ENCODE assay signal across 9 cellular contexts in genomic region chr5:173315495-173316352, GRCh38. TPM values are rescaled to one million over a fixed set of nuclear protein-coding genes. Genes with fewer than 3 reads are reported as not detected.
DNase-seq lines count a peak whose midpoint lies in the region; ATAC-seq and TF ChIP-seq lines count a peak whose summit lies in the region.
"Had no signal": no experiment of that assay in that cellular context is flagged by ENCODE, and none has a peak within 500 bp of the region (broad histone marks: within the 10 kb centered on the region; RNA-seq: fewer than 3 reads in every experiment).

No MANE protein-coding gene starts in this region.

- H3K27me3 Mint-ChIP-seq in activated CD4-positive, alpha-beta T cell treated with anti-CD3 and anti-CD28 coated beads, Interleukin-2, amount 10 ng/mL, durations not matched to agents 24 days and 14 days, result peaks cover 2% of the 10 kb centered on the region

- no peaks in the 10 kb centered on the region; the same call in 1 of the 2 replicates for H4K20me1 ChIP-seq in HCT116 (ENCODE audit: insufficient read depth)

- H3K9ac ChIP-seq in HCT116 (ENCODE audit: low read length) (no peak overlapping the region), skeletal muscle satellite cell (ENCODE audit: low read depth, low read length) (peak overlapping the region; percentile 38), colonic mucosa (ENCODE audit: low read depth in 2 of 2, low read length in 2 of 2) (no peak overlapping the region)

- H3K4me2 ChIP-seq in HCT116 (ENCODE audit: low read length), result no peak overlapping the region
- H3K4me2 ChIP-seq in skeletal muscle satellite cell (ENCODE audit: low read length), result no peak overlapping the region

- H3K79me2 ChIP-seq in HCT116 (ENCODE audit: insufficient read depth, low read length), result no peaks in the 10 kb centered on the region

- no peaks in the 10 kb centered on the region for H3K9me2 ChIP-seq in HCT116 (ENCODE audit: insufficient read depth)

- POLR2A ChIA-PET in HCT116 (lab: Charles Lee), result interaction anchor here (0.7 to 7.1 kb wide), 2 partner anchors 13 to 28 kb away, joined by 3 to 65 read pairs; partner anchors contain the start of gene STC2

- no peak for TF ChIP-seq POLR2A in HCT116 (IDR thresholded peaks at IDR 0.05; ENCODE audit: borderline replicate concordance, extremely low read depth, insufficient read depth, insufficient read length)
- no peak for TF ChIP-seq POLR2A in heart left ventricle (IDR thresholded peaks at IDR 0.05)

- no peak overlapping the region for H3K27ac Mint-ChIP-seq in activated CD4-positive, alpha-beta T cell treated with anti-CD3 and anti-CD28 coated beads, Interleukin-2, amount 10 ng/mL, durations not matched to agents 24 days and 14 days

- H3K27me3 ChIP-seq in HCT116 (ENCODE audit: insufficient read depth, low read length) (no peaks in the 10 kb centered on the region), heart left ventricle (no peaks in the 10 kb centered on the region), skeletal muscle satellite cell (ENCODE audit: control insufficient read depth, insufficient read depth, low read length) (no peaks in the 10 kb centered on the region), colonic mucosa (peaks cover 9% of the 10 kb centered on the region)

- peaks cover 0 to 6% of the 10 kb centered on the region in 2 experiments; a peak in 1 of 4 replicates for H3K4me1 ChIP-seq in HCT116 (ENCODE audit: control insufficient read depth in 1 of 2, insufficient read depth in 2 of 2, low read length in 2 of 2)
- H3K4me1 ChIP-seq in heart left ventricle, result peaks cover 5 to 54% (median 31%) of the 10 kb centered on the region in 12 donors
- H3K4me1 ChIP-seq in skeletal muscle satellite cell (ENCODE audit: control insufficient read depth, insufficient read depth, low read length), result peaks cover 59% of the 10 kb centered on the region
- no peaks in the 10 kb centered on the region for H3K4me1 ChIP-seq in colonic mucosa

- H3K27ac ChIP-seq in HCT116 (ENCODE audit: low read depth, low read length) (no peak overlapping the region), heart left ventricle (peak overlapping the region in 10 of 12 donors; percentile 19 to 60 (median 35)), colonic mucosa (no peak overlapping the region)

- H2AFZ ChIP-seq in HCT116 (ENCODE audit: low read depth, low read length, poor library complexity, severe bottlenecking), result no peak overlapping the region

- H3K4me3 Mint-ChIP-seq in activated CD4-positive, alpha-beta T cell treated with anti-CD3 and anti-CD28 coated beads, Interleukin-2, amount 10 ng/mL, durations not matched to agents 24 days and 14 days, result no peak overlapping the region
- H3K4me3 Mint-ChIP-seq: central memory CD8-positive, alpha-beta T cell had no signal

- H3K36me3 Mint-ChIP-seq in activated CD4-positive, alpha-beta T cell treated with anti-CD3 and anti-CD28 coated beads, Interleukin-2, amount 10 ng/mL, durations not matched to agents 24 days and 14 days (ENCODE audit: low read depth), result peaks cover 57% of the 10 kb centered on the region

- H3K9me3 ChIP-seq in HCT116 (ENCODE audit: control insufficient read depth in 1 of 2, insufficient read depth in 1 of 2, low read depth in 1 of 2, low read length in 2 of 2), result no peaks in the 10 kb centered on the region
- no peaks in the 10 kb centered on the region for H3K9me3 ChIP-seq in heart left ventricle
- H3K9me3 ChIP-seq in skeletal muscle satellite cell (replicated peaks; ENCODE audit: low read length), result no peaks in the 10 kb centered on the region
- no peaks in the 10 kb centered on the region for H3K9me3 ChIP-seq in colonic mucosa

- peaks cover 4% of the 10 kb centered on the region for H3K4me1 Mint-ChIP-seq in activated CD4-positive, alpha-beta T cell treated with anti-CD3 and anti-CD28 coated beads, Interleukin-2, amount 10 ng/mL, durations not matched to agents 24 days and 14 days

- 25 to 31% (median 28%) methylated on average over 17 to 21 of the region's 21 CpGs for WGBS in heart left ventricle, 4 donors

- BruUV-seq in HCT116 (replicated peaks; lab: Mats Ljungman, UMichigan), result no TSS peak

- RAD21 ChIA-PET in HCT116 (lab: Charles Lee; ENCODE audit: low non-redundant PET in 1 of 2, low total read pairs in 2 of 2, uncharacterized antibody in 2 of 2, unreplicated experiment in 2 of 2), result interaction anchor here in 1 of 2 experiments (0.7 kb wide), 1 partner anchor 171 kb away, joined by 3 read pairs; no protein-coding TSS in a partner anchor

- no peak for TF ChIP-seq RAD21 in HCT116 (IDR thresholded peaks at IDR 0.05; ENCODE audit: low read depth)

- H3K36me3 ChIP-seq in HCT116 (ENCODE audit: control insufficient read depth in 1 of 2, insufficient read depth in 2 of 2, low read length in 2 of 2) (peaks cover 17 to 40% of the 10 kb centered on the region in 2 experiments), heart left ventricle (peaks cover 0 to 2% (median 0%) of the 10 kb centered on the region in 9 donors), skeletal muscle satellite cell (ENCODE audit: insufficient read depth, low read length) (peaks cover 50% of the 10 kb centered on the region), colonic mucosa (no peaks in the 10 kb centered on the region)

- H3K9me3 Mint-ChIP-seq in activated CD4-positive, alpha-beta T cell treated with anti-CD3 and anti-CD28 coated beads, Interleukin-2, amount 10 ng/mL, durations not matched to agents 24 days and 14 days, result no peaks in the 10 kb centered on the region
- H3K9me3 Mint-ChIP-seq: central memory CD8-positive, alpha-beta T cell had no signal

- intact Hi-C loops in HCT116 (cut with micrococcal nuclease), result no loop called here
- intact Hi-C loops in heart left ventricle (cut with DNase I), result loop anchor here in 1 of 10 donors (1.0 kb wide), 1 partner anchor 17 kb away; no protein-coding TSS in a partner anchor
- intact Hi-C loops in colonic mucosa (cut with DNase I), result no loop called here
- intact Hi-C loops in activated CD4-positive, alpha-beta T cell treated with anti-CD3 and anti-CD28 coated beads, Interleukin-2, amount 10 ng/mL, durations not matched to agents 24 days and 14 days (cut with micrococcal nuclease), result no loop called here

- CTCF ChIA-PET in HCT116 (lab: Charles Lee), result interaction anchor here (1.1 to 2.4 kb wide), 3 partner anchors 17 to 258 kb away, joined by 3 to 7 read pairs (median 7); no protein-coding TSS in a partner anchor

- ATAC-seq in HCT116 (no peak), heart left ventricle (peak; percentile 35 to 69 (median 40))

- H3K4me3 ChIP-seq in HCT116 (replicated peaks in 1 of 2; ENCODE audit: low read depth in 1 of 2, low read length in 2 of 2) (no peak overlapping the region), heart left ventricle (peak overlapping the region in 8 of 12 donors; percentile 1 to 28 (median 9)), skeletal muscle satellite cell (ENCODE audit: low read length) (no peak overlapping the region), colonic mucosa (no peak overlapping the region)

- no peak for TF ChIP-seq CTCF in HCT116 (IDR thresholded peaks at IDR 0.05 in 2 of 3, conservative IDR thresholded peaks at IDR 0.05 in 1 of 3; ENCODE audit: borderline replicate concordance in 1 of 3, insufficient read depth in 1 of 3, low read depth in 2 of 3, low read length in 2 of 3)
- no peak for TF ChIP-seq CTCF in heart left ventricle (IDR thresholded peaks at IDR 0.05)
- TF ChIP-seq CTCF in colonic mucosa (IDR thresholded peaks at IDR 0.05), result no peak

- DNase-seq in HCT116 (ENCODE audit: low read depth, low spot score) (no peak), SHP77 treated with DMSO at 0.1 percent for 48 hours (lab: John Stamatoyannopoulos, UW) (peak; percentile 38), heart left ventricle (peak in 4 of 5 donors; percentile 47 to 66 (median 62)), middle frontal gyrus (ENCODE audit: extremely low spot score, low spot score) (no peak), colonic mucosa (no peak)
- DNase-seq in central memory CD4-positive, alpha-beta T cell, result no peak
- no peak for DNase-seq in activated CD4-positive, alpha-beta T cell treated with anti-CD3 and anti-CD28 coated beads, Interleukin-2, amount 10 ng/mL, durations not matched to agents 24 days and 14 days

TF ChIP-seq in HCT116, 20 proteins besides CTCF, POLR2A, EP300 and RAD21 (continues in another document):
- peak; percentile 13; the same call in 1 of the 2 replicates for TF ChIP-seq CBX3 (IDR thresholded peaks at IDR 0.05; ENCODE audit: low read depth)
- TF ChIP-seq SRF (IDR thresholded peaks at IDR 0.05; ENCODE audit: low read depth), result no peak
- no peak for TF ChIP-seq REST (IDR thresholded peaks at IDR 0.05; ENCODE audit: low read depth)
- TF ChIP-seq EGR1 (IDR thresholded peaks at IDR 0.05; ENCODE audit: low read depth), result no peak

RNA-seq across cellular contexts. Expression of gene STC2, which starts 12.5 kb away (rescaled TPM):
- total RNA-seq in HCT116 (2021; ENCODE audit: unreplicated experiment) (97.3 TPM), heart left ventricle (10 to 100 TPM in 4 of 9 donors, 1 to 10 TPM in 5; 3.9 to 15.0 (median 8.6) TPM), colonic mucosa (1 to 10 TPM; 1.8 to 2.5 TPM)
- 177 and 214 TPM in 2 replicates for polyA plus RNA-seq in HCT116 (2012)
- 10 to 100 TPM in 1 of 2 donors, 1 to 10 TPM in 1; 6.2 to 15.2 TPM for polyA plus RNA-seq in heart left ventricle
- total RNA-seq in skeletal muscle satellite cell (2012; rRNA removed), result 104 and 125 TPM in 2 replicates
- total RNA-seq in activated CD4-positive, alpha-beta T cell treated with anti-CD3 and anti-CD28 coated beads, Interleukin-2, amount 10 ng/mL, durations not matched to agents 24 days and 14 days, result 32.8 and 41.0 TPM in 2 replicates

Comparison
In these comparisons a context has a peak if more than half of its experiments do, and no peak if none do; other contexts are left out.
1. DNase-seq: peak in SHP77 treated with DMSO at 0.1 percent for 48 hours (single experiment) and heart left ventricle (4 of 5); none in HCT116 (single experiment), middle frontal gyrus (single experiment), colonic mucosa (single experiment), central memory CD4-positive, alpha-beta T cell (single experiment) and activated CD4-positive, alpha-beta T cell treated with anti-CD3 and anti-CD28 coated beads, Interleukin-2, amount 10 ng/mL, durations not matched to agents 24 days and 14 days (single experiment).
2. H3K27ac ChIP-seq: peak in heart left ventricle (10 of 12); none in HCT116 (single experiment) and colonic mucosa (single experiment).
3. H3K4me3 ChIP-seq: peak in heart left ventricle (8 of 12); none in HCT116 (0 of 2), skeletal muscle satellite cell (single experiment) and colonic mucosa (single experiment).